In genomic region chr7:137847418-137848050, GRCh38 we compare ENCODE assay signal across 2 cellular contexts.
TF ChIP-seq lines count a peak whose summit lies in the region.

No MANE protein-coding gene starts in this region.

TF ChIP-seq in A549, 52 proteins besides CTCF, POLR2A, EP300 and RAD21:
- TF ChIP-seq EHMT2 (IDR thresholded peaks at IDR 0.05; ENCODE audit: low read depth) (no peak), MAFK (IDR thresholded peaks at IDR 0.05; ENCODE audit: partially characterized antibody) (peak; percentile 32)
TF ChIP-seq in A549: peak in this region for 1.

TF ChIP-seq in GM12878, 131 proteins besides CTCF, POLR2A, EP300 and RAD21:
- TF ChIP-seq EED (IDR thresholded peaks at IDR 0.05; ENCODE audit: low read depth) (no peak), CHD1 (IDR thresholded peaks at IDR 0.05; ENCODE audit: low read depth, low read length) (no peak), NBN (IDR thresholded peaks at IDR 0.05) (0 out of 2 replicates have a peak, but pooled peaks have one; percentile 27), STAT1 (conservative IDR thresholded peaks at IDR 0.05) (no peak), KDM1A (IDR thresholded peaks at IDR 0.05; ENCODE audit: borderline replicate concordance) (no peak), CBX5 (IDR thresholded peaks at IDR 0.05; ENCODE audit: low read depth) (no peak), MTA2 (IDR thresholded peaks at IDR 0.05; ENCODE audit: low read depth) (peak; percentile 54), BCL11A (IDR thresholded peaks at IDR 0.05; ENCODE audit: low read depth, low read length) (no peak), ZNF592 (IDR thresholded peaks at IDR 0.05) (no peak), PKNOX1 (IDR thresholded peaks at IDR 0.05) (0 out of 2 replicates have a peak, but pooled peaks have one; percentile 24), ZBED1 (IDR thresholded peaks at IDR 0.05; ENCODE audit: borderline replicate concordance) (no peak), ETV6 (conservative IDR thresholded peaks at IDR 0.05 in 1 of 2, IDR thresholded peaks at IDR 0.05 in 1 of 2; ENCODE audit: borderline replicate concordance in 1 of 2, low read depth in 1 of 2) (no peak), RB1 (IDR thresholded peaks at IDR 0.05; ENCODE audit: borderline replicate concordance) (no peak), TARDBP (IDR thresholded peaks at IDR 0.05; ENCODE audit: borderline replicate concordance) (no peak), MEF2B (IDR thresholded peaks at IDR 0.05; ENCODE audit: partially characterized antibody, poor library complexity, severe bottlenecking) (no peak), IKZF1 (conservative IDR thresholded peaks at IDR 0.05) (0 out of 2 replicates have a peak, but pooled peaks have one; percentile 13), JUNB (IDR thresholded peaks at IDR 0.05) (no peak), CBX3 (IDR thresholded peaks at IDR 0.05; ENCODE audit: borderline replicate concordance, low read depth) (no peak), IKZF2 (IDR thresholded peaks at IDR 0.05) (0 out of 4 replicates have a peak, but pooled peaks have one; percentile 12 to 19), REST (IDR thresholded peaks at IDR 0.05; ENCODE audit: low read depth, low read length) (no peak), TBL1XR1 (IDR thresholded peaks at IDR 0.05; ENCODE audit: low read depth, low read length) (no peak), KAT2A (conservative IDR thresholded peaks at IDR 0.05; ENCODE audit: control insufficient read depth, low read depth, low read length) (no peak), HCFC1 (IDR thresholded peaks at IDR 0.05; ENCODE audit: low read length) (no peak), CBFB (IDR thresholded peaks at IDR 0.05; ENCODE audit: low read depth) (no peak), BHLHE40 (IDR thresholded peaks at IDR 0.05; ENCODE audit: borderline replicate concordance in 1 of 2, low read depth in 2 of 2, low read length in 1 of 2) (no peak), BACH1 (IDR thresholded peaks at IDR 0.05; ENCODE audit: borderline replicate concordance) (no peak), RUNX3 (IDR thresholded peaks at IDR 0.05; ENCODE audit: low read length) (peak; percentile 57), NFXL1 (IDR thresholded peaks at IDR 0.05; ENCODE audit: borderline replicate concordance) (no peak), GABPA (IDR thresholded peaks at IDR 0.05; ENCODE audit: low read depth) (no peak), LARP7 (IDR thresholded peaks at IDR 0.05) (no peak), PAX5 (IDR thresholded peaks at IDR 0.05; ENCODE audit: borderline replicate concordance, low read depth, low read length) (no peak), SMARCA5 (IDR thresholded peaks at IDR 0.05) (no peak), NRF1 (conservative IDR thresholded peaks at IDR 0.05; ENCODE audit: low read depth, low read length) (no peak), SIN3A (IDR thresholded peaks at IDR 0.05; ENCODE audit: low read depth, low read length) (no peak)
- TF ChIP-seq, protein P1, sequence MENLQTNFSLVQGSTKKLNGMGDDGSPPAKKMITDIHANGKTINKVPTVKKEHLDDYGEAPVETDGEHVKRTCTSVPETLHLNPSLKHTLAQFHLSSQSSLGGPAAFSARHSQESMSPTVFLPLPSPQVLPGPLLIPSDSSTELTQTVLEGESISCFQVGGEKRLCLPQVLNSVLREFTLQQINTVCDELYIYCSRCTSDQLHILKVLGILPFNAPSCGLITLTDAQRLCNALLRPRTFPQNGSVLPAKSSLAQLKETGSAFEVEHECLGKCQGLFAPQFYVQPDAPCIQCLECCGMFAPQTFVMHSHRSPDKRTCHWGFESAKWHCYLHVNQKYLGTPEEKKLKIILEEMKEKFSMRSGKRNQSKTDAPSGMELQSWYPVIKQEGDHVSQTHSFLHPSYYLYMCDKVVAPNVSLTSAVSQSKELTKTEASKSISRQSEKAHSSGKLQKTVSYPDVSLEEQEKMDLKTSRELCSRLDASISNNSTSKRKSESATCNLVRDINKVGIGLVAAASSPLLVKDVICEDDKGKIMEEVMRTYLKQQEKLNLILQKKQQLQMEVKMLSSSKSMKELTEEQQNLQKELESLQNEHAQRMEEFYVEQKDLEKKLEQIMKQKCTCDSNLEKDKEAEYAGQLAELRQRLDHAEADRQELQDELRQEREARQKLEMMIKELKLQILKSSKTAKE (IDR thresholded peaks at IDR 0.05; ENCODE audit: low read depth, poor library complexity, severe bottlenecking): no peak
- TF ChIP-seq, protein P2, sequence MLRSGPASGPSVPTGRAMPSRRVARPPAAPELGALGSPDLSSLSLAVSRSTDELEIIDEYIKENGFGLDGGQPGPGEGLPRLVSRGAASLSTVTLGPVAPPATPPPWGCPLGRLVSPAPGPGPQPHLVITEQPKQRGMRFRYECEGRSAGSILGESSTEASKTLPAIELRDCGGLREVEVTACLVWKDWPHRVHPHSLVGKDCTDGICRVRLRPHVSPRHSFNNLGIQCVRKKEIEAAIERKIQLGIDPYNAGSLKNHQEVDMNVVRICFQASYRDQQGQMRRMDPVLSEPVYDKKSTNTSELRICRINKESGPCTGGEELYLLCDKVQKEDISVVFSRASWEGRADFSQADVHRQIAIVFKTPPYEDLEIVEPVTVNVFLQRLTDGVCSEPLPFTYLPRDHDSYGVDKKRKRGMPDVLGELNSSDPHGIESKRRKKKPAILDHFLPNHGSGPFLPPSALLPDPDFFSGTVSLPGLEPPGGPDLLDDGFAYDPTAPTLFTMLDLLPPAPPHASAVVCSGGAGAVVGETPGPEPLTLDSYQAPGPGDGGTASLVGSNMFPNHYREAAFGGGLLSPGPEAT (IDR thresholded peaks at IDR 0.05; ENCODE audit: low read depth): 0 out of 2 replicates have a peak, but pooled peaks have one; percentile 25
- TF ChIP-seq, protein P3, sequence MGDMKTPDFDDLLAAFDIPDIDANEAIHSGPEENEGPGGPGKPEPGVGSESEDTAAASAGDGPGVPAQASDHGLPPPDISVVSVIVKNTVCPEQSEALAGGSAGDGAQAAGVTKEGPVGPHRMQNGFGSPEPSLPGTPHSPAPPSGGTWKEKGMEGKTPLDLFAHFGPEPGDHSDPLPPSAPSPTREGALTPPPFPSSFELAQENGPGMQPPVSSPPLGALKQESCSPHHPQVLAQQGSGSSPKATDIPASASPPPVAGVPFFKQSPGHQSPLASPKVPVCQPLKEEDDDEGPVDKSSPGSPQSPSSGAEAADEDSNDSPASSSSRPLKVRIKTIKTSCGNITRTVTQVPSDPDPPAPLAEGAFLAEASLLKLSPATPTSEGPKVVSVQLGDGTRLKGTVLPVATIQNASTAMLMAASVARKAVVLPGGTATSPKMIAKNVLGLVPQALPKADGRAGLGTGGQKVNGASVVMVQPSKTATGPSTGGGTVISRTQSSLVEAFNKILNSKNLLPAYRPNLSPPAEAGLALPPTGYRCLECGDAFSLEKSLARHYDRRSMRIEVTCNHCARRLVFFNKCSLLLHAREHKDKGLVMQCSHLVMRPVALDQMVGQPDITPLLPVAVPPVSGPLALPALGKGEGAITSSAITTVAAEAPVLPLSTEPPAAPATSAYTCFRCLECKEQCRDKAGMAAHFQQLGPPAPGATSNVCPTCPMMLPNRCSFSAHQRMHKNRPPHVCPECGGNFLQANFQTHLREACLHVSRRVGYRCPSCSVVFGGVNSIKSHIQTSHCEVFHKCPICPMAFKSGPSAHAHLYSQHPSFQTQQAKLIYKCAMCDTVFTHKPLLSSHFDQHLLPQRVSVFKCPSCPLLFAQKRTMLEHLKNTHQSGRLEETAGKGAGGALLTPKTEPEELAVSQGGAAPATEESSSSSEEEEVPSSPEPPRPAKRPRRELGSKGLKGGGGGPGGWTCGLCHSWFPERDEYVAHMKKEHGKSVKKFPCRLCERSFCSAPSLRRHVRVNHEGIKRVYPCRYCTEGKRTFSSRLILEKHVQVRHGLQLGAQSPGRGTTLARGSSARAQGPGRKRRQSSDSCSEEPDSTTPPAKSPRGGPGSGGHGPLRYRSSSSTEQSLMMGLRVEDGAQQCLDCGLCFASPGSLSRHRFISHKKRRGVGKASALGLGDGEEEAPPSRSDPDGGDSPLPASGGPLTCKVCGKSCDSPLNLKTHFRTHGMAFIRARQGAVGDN (IDR thresholded peaks at IDR 0.05): no peak
TF ChIP-seq in GM12878: peak in this region for 7.
